8 cellular contexts compared by ENCODE assay signal in the genomic region with DNA sequence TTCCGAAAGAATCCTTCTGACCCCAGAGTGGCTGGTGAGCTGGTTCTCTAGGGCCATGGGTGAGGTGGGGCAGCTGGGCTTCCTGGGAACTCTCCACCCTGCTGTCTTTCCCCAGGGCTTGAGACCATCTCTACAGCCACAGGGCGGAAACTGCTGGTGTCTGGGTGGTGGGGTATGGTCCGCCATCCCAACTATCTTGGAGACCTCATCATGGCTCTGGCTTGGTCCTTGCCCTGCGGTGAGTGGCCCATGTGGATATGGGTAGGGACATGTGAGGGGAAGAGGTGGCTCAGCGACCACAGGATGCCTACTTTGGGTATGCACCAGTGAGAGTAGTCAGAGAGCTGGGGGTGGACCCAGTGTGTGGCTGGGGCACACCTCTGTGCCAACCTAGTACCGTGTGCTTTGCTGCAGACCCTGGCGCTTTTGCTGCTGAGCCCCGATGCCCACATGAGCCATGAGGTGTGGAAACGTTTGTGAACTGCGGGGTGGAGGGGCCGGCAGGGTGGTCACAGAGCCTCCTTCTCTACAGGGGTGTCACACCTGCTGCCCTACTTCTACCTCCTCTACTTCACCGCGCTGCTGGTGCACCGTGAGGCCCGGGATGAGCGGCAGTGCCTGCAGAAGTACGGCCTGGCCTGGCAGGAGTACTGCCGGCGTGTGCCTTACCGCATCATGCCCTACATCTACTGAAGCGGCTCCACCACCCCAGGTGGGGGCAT. TPM values are rescaled to one million over a fixed set of nuclear protein-coding genes. Genes with fewer than 3 reads are reported as not detected.
DNase-seq lines count a peak whose midpoint lies in the region; ATAC-seq and TF ChIP-seq lines count a peak whose summit lies in the region.
"Had no signal": no experiment of that assay in that cellular context is flagged by ENCODE, and none has a peak within 500 bp of the region (broad histone marks: within the 10 kb centered on the region; RNA-seq: fewer than 3 reads in every experiment).

No MANE protein-coding gene starts in this region.

- H3K4me1 Mint-ChIP-seq in endothelial cell (ENCODE audit: unreplicated experiment): peaks cover 14% of the 10 kb centered on the region

- no peaks in the 10 kb centered on the region for H3K9me2 ChIP-seq in GM23248 (ENCODE audit: insufficient read depth)

- H3K27me3 ChIP-seq in GM23248 (replicated peaks; ENCODE audit: insufficient read depth) (no peaks in the 10 kb centered on the region), Panc1 (ENCODE audit: control insufficient read depth, insufficient read depth, low read length) (no peaks in the 10 kb centered on the region), skeletal muscle satellite cell (ENCODE audit: control insufficient read depth, insufficient read depth, low read length) (no peaks in the 10 kb centered on the region), lower lobe of right lung (ENCODE audit: low read depth) (no peaks in the 10 kb centered on the region)
- H3K27me3 ChIP-seq: ascending aorta had no signal

- no peaks in the 10 kb centered on the region for H3K9me3 Mint-ChIP-seq in endothelial cell (ENCODE audit: unreplicated experiment)

- peaks cover 28% of the 10 kb centered on the region for H3K27me3 Mint-ChIP-seq in endothelial cell (ENCODE audit: unreplicated experiment)

- in situ Hi-C loops in GM23248 (cut with MboI): no loop called here
- in situ Hi-C loops in Panc1 (cut with HindIII; ENCODE audit: low pct_unique_long_range_greater_than_20kb, low sequenced_read_pairs): no loop called here

- peaks cover 19% of the 10 kb centered on the region for H3K36me3 ChIP-seq in GM23248 (ENCODE audit: low read depth)
- H3K36me3 ChIP-seq in Panc1 (ENCODE audit: control insufficient read depth, insufficient read depth, low read length): peaks cover 4% of the 10 kb centered on the region
- H3K36me3 ChIP-seq in skeletal muscle satellite cell (ENCODE audit: insufficient read depth, low read length): peaks cover 30% of the 10 kb centered on the region
- H3K36me3 ChIP-seq in lower lobe of right lung: peaks cover 43% of the 10 kb centered on the region

- H2AFZ ChIP-seq in GM23248: no peak overlapping the region

- H3K4me2 ChIP-seq in GM23248 (ENCODE audit: unreplicated experiment) (peak overlapping the region; percentile 84), skeletal muscle satellite cell (ENCODE audit: low read length) (peak overlapping the region; percentile 86)

- POLR2A ChIA-PET in Panc1 (lab: Charles Lee): no interaction called here

- DNase-seq in GM23248 (no peak), Panc1 (ENCODE audit: low read depth, low spot score) (no peak), endothelial cell (ENCODE audit: low spot score) (no peak), lower lobe of right lung (no peak), NOMO-1 treated with DMSO at 0.1 percent for 48 hours (lab: John Stamatoyannopoulos, UW; ENCODE audit: unreplicated experiment) (no peak)

- CTCF ChIA-PET in Panc1 (lab: Charles Lee): interaction anchor here (0.5 kb wide), 1 partner anchor 93 kb away, joined by 3 read pairs; no protein-coding TSS in a partner anchor

- H3K36me3 Mint-ChIP-seq in endothelial cell (ENCODE audit: low read depth, unreplicated experiment): peaks cover 29% of the 10 kb centered on the region

- H3K27ac Mint-ChIP-seq in endothelial cell (ENCODE audit: unreplicated experiment): no peak overlapping the region

- peak overlapping the region; percentile 96 for H3K9ac ChIP-seq in GM23248
- H3K9ac ChIP-seq in skeletal muscle satellite cell (ENCODE audit: low read depth, low read length): no peak overlapping the region

- H3F3A ChIP-seq in GM23248 (ENCODE audit: insufficient read depth): peaks cover 32% of the 10 kb centered on the region

- H3K4me1 ChIP-seq in GM23248 (ENCODE audit: insufficient read depth) (peaks cover 17% of the 10 kb centered on the region; the same call in 1 of the 2 replicates), Panc1 (ENCODE audit: control insufficient read depth, insufficient read depth, low read length) (peaks cover 34% of the 10 kb centered on the region), skeletal muscle satellite cell (ENCODE audit: control insufficient read depth, insufficient read depth, low read length) (peaks cover 30% of the 10 kb centered on the region), lower lobe of right lung (peaks cover 53% of the 10 kb centered on the region)

- ATAC-seq in Panc1: no peak
- no peak for ATAC-seq in lower lobe of right lung
- no peak for ATAC-seq in GM21381 (IDR thresholded peaks at IDR 0.05; ENCODE audit: unreplicated experiment)

- H3K9me3 ChIP-seq in GM23248 (ENCODE audit: low read depth): no peaks in the 10 kb centered on the region
- H3K9me3 ChIP-seq in Panc1 (ENCODE audit: control insufficient read depth, insufficient read depth, low read depth, low read length): no peaks in the 10 kb centered on the region
- H3K9me3 ChIP-seq in skeletal muscle satellite cell (replicated peaks; ENCODE audit: low read length): no peaks in the 10 kb centered on the region
- H3K9me3 ChIP-seq in lower lobe of right lung: no peaks in the 10 kb centered on the region
- H3K9me3 ChIP-seq: ascending aorta had no signal

- no peak overlapping the region for H3K27ac ChIP-seq in GM23248
- H3K27ac ChIP-seq in Panc1 (ENCODE audit: low read length): peak overlapping the region; percentile 89
- no peak overlapping the region for H3K27ac ChIP-seq in lower lobe of right lung
- H3K27ac ChIP-seq: ascending aorta had no signal

- TSS peak; percentile 6 for BruUV-seq in Panc1 (replicated peaks; lab: Mats Ljungman, UMichigan)

- no peak overlapping the region for H3K4me3 ChIP-seq in GM23248
- H3K4me3 ChIP-seq in Panc1 (ENCODE audit: low read depth in 2 of 2, low read length in 2 of 2): no peak overlapping the region; a peak in 1 of 4 replicates
- H3K4me3 ChIP-seq in skeletal muscle satellite cell (ENCODE audit: low read length): no peak overlapping the region
- H3K4me3 ChIP-seq in lower lobe of right lung: no peak overlapping the region

- WGBS in GM23248 (ENCODE audit: low coverage in 1 of 2, low lambda C conversion rate in 2 of 2, missing lambda C conversion rate in 2 of 2), 2 experiments: 85 to 91% methylated on average over 20 to 21 of the region's 21 CpGs

- TF ChIP-seq CTCF in Panc1 (IDR thresholded peaks at IDR 0.05): no peak
- no peak for TF ChIP-seq CTCF in endothelial cell (IDR thresholded peaks at IDR 0.05; ENCODE audit: unreplicated experiment)
- no peak for TF ChIP-seq CTCF in lower lobe of right lung (IDR thresholded peaks at IDR 0.05)

- H3K4me3 Mint-ChIP-seq in endothelial cell (ENCODE audit: unreplicated experiment): peak overlapping the region; percentile 62

- H4K20me1 ChIP-seq in GM23248 (ENCODE audit: insufficient read depth): no peaks in the 10 kb centered on the region

- intact Hi-C loops in Panc1 (cut with micrococcal nuclease; ENCODE audit: unreplicated experiment) (loop anchor here (10.0 kb wide), 1 partner anchor 271 kb away; the partner anchor contains the start of gene CDC42BPG), lower lobe of right lung (cut with DNase I) (no loop called here)

- H3K79me2 ChIP-seq in GM23248 (ENCODE audit: insufficient read depth): peaks cover 34% of the 10 kb centered on the region

RNA-seq across cellular contexts. Expression of gene ZNHIT2, which starts 2.0 kb away (rescaled TPM):
- 12.3 and 13.2 TPM in 2 replicates for total RNA-seq in GM23248 (2014; rRNA removed; shearing (Covaris generic))
- 15.5 and 15.6 TPM in 2 replicates for polyA plus RNA-seq in GM23248 (2016; fragmentation: Nextera tagmentation; extraction: Ambion mirVana)
- 27.1 TPM for total RNA-seq in Panc1 (2021; ENCODE audit: unreplicated experiment)
- polyA plus RNA-seq in Panc1 (2012; ENCODE audit: insufficient read length): 49.9 TPM
- total RNA-seq in endothelial cell (ENCODE audit: unreplicated experiment): 6.0 TPM
- 17.7 and 18.3 TPM in 2 replicates for total RNA-seq in skeletal muscle satellite cell (2012; rRNA removed)
- total RNA-seq in lower lobe of right lung: 9.5 TPM

RNA-seq across cellular contexts. Expression of gene TM7SF2, which starts 3.9 kb away (rescaled TPM):
- 0.65 and 0.89 TPM in 2 replicates for total RNA-seq in GM23248 (2014; rRNA removed; shearing (Covaris generic))
- 2.5 and 2.6 TPM in 2 replicates for polyA plus RNA-seq in GM23248 (2016; fragmentation: Nextera tagmentation; extraction: Ambion mirVana)
- total RNA-seq in Panc1 (2021; ENCODE audit: unreplicated experiment) (85.4 TPM), endothelial cell (ENCODE audit: unreplicated experiment) (35.6 TPM), lower lobe of right lung (38.8 TPM)
- 140 TPM for polyA plus RNA-seq in Panc1 (2012; ENCODE audit: insufficient read length)
- total RNA-seq in skeletal muscle satellite cell (2012; rRNA removed): 5.7 and 6.6 TPM in 2 replicates

RNA-seq across cellular contexts. Expression of gene FAU, which starts 6.4 kb away (rescaled TPM):
- total RNA-seq in GM23248 (2014; rRNA removed; shearing (Covaris generic)): 180 and 199 TPM in 2 replicates
- 342 and 365 TPM in 2 replicates for polyA plus RNA-seq in GM23248 (2016; fragmentation: Nextera tagmentation; extraction: Ambion mirVana)
- 1,001 TPM for total RNA-seq in Panc1 (2021; ENCODE audit: unreplicated experiment)
- polyA plus RNA-seq in Panc1 (2012; ENCODE audit: insufficient read length): 1,612 TPM
- total RNA-seq in endothelial cell (ENCODE audit: unreplicated experiment): 998 TPM
- 230 and 303 TPM in 2 replicates for total RNA-seq in skeletal muscle satellite cell (2012; rRNA removed)
- 766 TPM for total RNA-seq in lower lobe of right lung

RNA-seq across cellular contexts. Expression of gene MRPL49, which starts 6.6 kb away (rescaled TPM):
- 65.6 and 78.4 TPM in 2 replicates for total RNA-seq in GM23248 (2014; rRNA removed; shearing (Covaris generic))
- 48.6 and 53.3 TPM in 2 replicates for polyA plus RNA-seq in GM23248 (2016; fragmentation: Nextera tagmentation; extraction: Ambion mirVana)
- total RNA-seq in Panc1 (2021; ENCODE audit: unreplicated experiment): 111 TPM
- 84.1 TPM for polyA plus RNA-seq in Panc1 (2012; ENCODE audit: insufficient read length)
- total RNA-seq in endothelial cell (ENCODE audit: unreplicated experiment): 40.2 TPM
- total RNA-seq in skeletal muscle satellite cell (2012; rRNA removed): 27.5 and 35.7 TPM in 2 replicates
- total RNA-seq in lower lobe of right lung: 40.8 TPM

RNA-seq across cellular contexts. Expression of gene SYVN1, which starts 18.8 kb away (rescaled TPM):
- total RNA-seq in GM23248 (2014; rRNA removed; shearing (Covaris generic)): 29.5 and 64.2 TPM in 2 replicates
- 18.0 and 21.2 TPM in 2 replicates for polyA plus RNA-seq in GM23248 (2016; fragmentation: Nextera tagmentation; extraction: Ambion mirVana)
- total RNA-seq in Panc1 (2021; ENCODE audit: unreplicated experiment) (64.3 TPM), endothelial cell (ENCODE audit: unreplicated experiment) (32.2 TPM), lower lobe of right lung (68.1 TPM)
- 85.6 TPM for polyA plus RNA-seq in Panc1 (2012; ENCODE audit: insufficient read length)
- 15.2 and 22.3 TPM in 2 replicates for total RNA-seq in skeletal muscle satellite cell (2012; rRNA removed)

Comparison
In these comparisons a context has a peak if more than half of its experiments do, and no peak if none do; other contexts are left out.
1. RNA of gene TM7SF2, which starts 3.9 kb away (total RNA-seq): 85.4 TPM in Panc1 (single experiment), 38.8 TPM in lower lobe of right lung (single experiment) and 35.6 TPM in endothelial cell (single experiment); 0.65 to 0.89 TPM in GM23248; every median in the first group is over 10 times any median in the second.